In the genomic region with DNA sequence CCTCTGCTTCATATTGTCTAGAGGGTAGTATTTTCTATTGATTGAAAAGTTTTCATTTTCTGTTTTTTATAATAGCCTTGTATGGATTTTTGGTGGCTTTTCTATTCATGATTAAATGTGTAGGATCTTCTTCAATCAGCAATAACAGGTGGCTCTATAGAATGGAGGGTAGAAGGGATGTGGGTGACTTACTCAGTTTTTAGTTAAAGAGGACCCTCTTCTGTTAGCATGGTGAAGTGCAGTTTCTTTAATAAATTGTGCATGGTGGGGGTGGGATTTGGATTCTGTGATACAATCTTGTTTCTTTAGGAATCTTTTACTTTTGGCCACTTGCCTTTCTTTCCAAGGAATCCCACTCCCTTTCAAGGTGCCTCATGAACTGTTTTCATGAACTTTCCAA, we compare ENCODE assay signal across 8 cellular contexts.
A peak's percentile ranks its signal among the peaks of the same experiment; 100 is the strongest.
DNase-seq lines count a peak whose midpoint lies in the region; ATAC-seq and TF ChIP-seq lines count a peak whose summit lies in the region.

No MANE protein-coding gene starts in this region.

- ATAC-seq in activated T-cell treated with anti-CD3 and anti-CD28 coated beads, Interleukin-2, amount 50 U/mL, for 4 hours: no peak

- H3K4me3 ChIP-seq in choroid plexus epithelial cell (ENCODE audit: low read depth, low read length): no peak overlapping the region

- H3K27ac ChIP-seq in temporal lobe (ENCODE audit: low read depth, low read length): peak overlapping the region; percentile 95

- peaks cover 41% of the 10 kb centered on the region for H3K36me3 Mint-ChIP-seq in activated T-cell treated with anti-CD3 and anti-CD28 coated beads, Interleukin-2, amount 50 U/mL, for 24 hours (ENCODE audit: low read depth)
- peaks cover 6% of the 10 kb centered on the region for H3K36me3 Mint-ChIP-seq in activated T-cell treated with anti-CD3 and anti-CD28 coated beads, Interleukin-2, amount 50 U/mL, for 4 hours (ENCODE audit: insufficient read depth)
- H3K36me3 Mint-ChIP-seq in activated naive CD8-positive, alpha-beta T cell treated with anti-CD3 and anti-CD28 coated beads for 36 hours: peaks cover 29% of the 10 kb centered on the region

- H3K4me1 Mint-ChIP-seq in activated T-cell treated with anti-CD3 and anti-CD28 coated beads, Interleukin-2, amount 50 U/mL, for 24 hours (ENCODE audit: low read depth): peaks cover 27% of the 10 kb centered on the region
- H3K4me1 Mint-ChIP-seq in activated T-cell treated with anti-CD3 and anti-CD28 coated beads, Interleukin-2, amount 50 U/mL, for 4 hours (ENCODE audit: low read depth): peaks cover 19% of the 10 kb centered on the region
- H3K4me1 Mint-ChIP-seq in activated naive CD8-positive, alpha-beta T cell treated with anti-CD3 and anti-CD28 coated beads for 36 hours: peaks cover 28% of the 10 kb centered on the region

- H3K9me3 Mint-ChIP-seq in activated T-cell treated with anti-CD3 and anti-CD28 coated beads, Interleukin-2, amount 50 U/mL, for 24 hours: no peaks in the 10 kb centered on the region
- no peaks in the 10 kb centered on the region for H3K9me3 Mint-ChIP-seq in activated T-cell treated with anti-CD3 and anti-CD28 coated beads, Interleukin-2, amount 50 U/mL, for 4 hours
- peaks cover 2% of the 10 kb centered on the region for H3K9me3 Mint-ChIP-seq in activated naive CD8-positive, alpha-beta T cell treated with anti-CD3 and anti-CD28 coated beads for 36 hours

- H3K27ac Mint-ChIP-seq in activated T-cell treated with anti-CD3 and anti-CD28 coated beads, Interleukin-2, amount 50 U/mL, for 24 hours: peak overlapping the region; percentile 5
- H3K27ac Mint-ChIP-seq in activated naive CD8-positive, alpha-beta T cell treated with anti-CD3 and anti-CD28 coated beads for 36 hours: no peak overlapping the region

- H3K4me3 Mint-ChIP-seq in activated T-cell treated with anti-CD3 and anti-CD28 coated beads, Interleukin-2, amount 50 U/mL, for 24 hours: no peak overlapping the region
- no peak overlapping the region for H3K4me3 Mint-ChIP-seq in activated T-cell treated with anti-CD3 and anti-CD28 coated beads, Interleukin-2, amount 50 U/mL, for 4 hours
- H3K4me3 Mint-ChIP-seq in activated naive CD8-positive, alpha-beta T cell treated with anti-CD3 and anti-CD28 coated beads for 36 hours: no peak overlapping the region

- DNase-seq in activated T-cell treated with anti-CD3 and anti-CD28 coated beads, Interleukin-2, amount 50 U/mL, for 24 hours: no peak
- no peak for DNase-seq in activated T-cell treated with anti-CD3 and anti-CD28 coated beads, Interleukin-2, amount 50 U/mL, for 4 hours
- DNase-seq in NCI-H2227 (lab: John Stamatoyannopoulos, UW; ENCODE audit: unreplicated experiment) (peak; percentile 59), choroid plexus epithelial cell (ENCODE audit: low read depth) (peak; percentile 69), epidermal melanocyte (ENCODE audit: insufficient read length, low spot score) (no peak)
- no peak for DNase-seq in activated CD8-positive, alpha-beta memory T cell treated with anti-CD3 and anti-CD28 coated beads for 24 hours
- DNase-seq in activated naive CD8-positive, alpha-beta T cell treated with anti-CD3 and anti-CD28 coated beads for 36 hours: no peak

- peak; percentile 58 for TF ChIP-seq CTCF in choroid plexus epithelial cell (conservative IDR thresholded peaks at IDR 0.05; ENCODE audit: low read depth, low read length)

- no peaks in the 10 kb centered on the region for H3K27me3 Mint-ChIP-seq in activated T-cell treated with anti-CD3 and anti-CD28 coated beads, Interleukin-2, amount 50 U/mL, for 24 hours
- no peaks in the 10 kb centered on the region for H3K27me3 Mint-ChIP-seq in activated T-cell treated with anti-CD3 and anti-CD28 coated beads, Interleukin-2, amount 50 U/mL, for 4 hours (ENCODE audit: low read depth)
- no peaks in the 10 kb centered on the region for H3K27me3 Mint-ChIP-seq in activated naive CD8-positive, alpha-beta T cell treated with anti-CD3 and anti-CD28 coated beads for 36 hours

Comparison
In these comparisons a context has a peak if more than half of its experiments do, and no peak if none do; other contexts are left out.
1. DNase-seq: peak in NCI-H2227 (single experiment) and choroid plexus epithelial cell (single experiment); none in activated T-cell treated with anti-CD3 and anti-CD28 coated beads, Interleukin-2, amount 50 U/mL, for 24 hours (single experiment), activated T-cell treated with anti-CD3 and anti-CD28 coated beads, Interleukin-2, amount 50 U/mL, for 4 hours (single experiment), activated CD8-positive, alpha-beta memory T cell treated with anti-CD3 and anti-CD28 coated beads for 24 hours (single experiment), activated naive CD8-positive, alpha-beta T cell treated with anti-CD3 and anti-CD28 coated beads for 36 hours (single experiment) and epidermal melanocyte (single experiment).